19 cellular contexts compared by ENCODE assay signal in the genomic region with DNA sequence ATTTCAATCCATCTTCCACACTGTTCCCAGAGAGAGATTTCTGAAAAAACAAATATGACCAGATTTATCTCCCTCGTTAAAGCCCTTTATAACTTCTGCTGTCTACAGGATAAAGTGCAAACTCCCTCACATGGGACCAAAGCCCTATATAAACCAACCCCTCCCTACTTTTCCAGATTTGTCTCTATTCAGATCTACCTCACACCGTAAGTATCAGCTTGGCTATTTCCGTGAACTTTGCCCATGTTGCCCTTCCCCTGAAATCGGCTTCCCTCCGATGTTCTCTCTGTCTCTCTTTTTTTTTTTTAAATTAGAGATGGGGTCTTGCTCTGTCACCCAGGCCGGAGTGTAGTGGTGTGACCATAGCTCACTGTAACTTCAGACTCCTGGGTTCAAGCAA. TPM values are rescaled to one million over a fixed set of nuclear protein-coding genes. Genes with fewer than 3 reads are reported as not detected.
DNase-seq lines count a peak whose midpoint lies in the region; ATAC-seq, FAIRE-seq and TF ChIP-seq lines count a peak whose summit lies in the region.
"Had no signal": no experiment of that assay in that cellular context is flagged by ENCODE, and none has a peak within 500 bp of the region (broad histone marks: within the 10 kb centered on the region; RNA-seq: fewer than 3 reads in every experiment).

No MANE protein-coding gene starts in this region.

- no peaks in the 10 kb centered on the region for H3K36me3 ChIP-seq in HepG2 (replicated peaks in 1 of 2; ENCODE audit: control insufficient read depth in 1 of 2, insufficient read depth in 2 of 2, low read length in 2 of 2)
- no peaks in the 10 kb centered on the region for H3K36me3 ChIP-seq in right lobe of liver
- H3K36me3 ChIP-seq in mucosa of descending colon (ENCODE audit: low read depth): no peaks in the 10 kb centered on the region
- H3K36me3 ChIP-seq in small intestine (ENCODE audit: control insufficient read depth in 2 of 2, insufficient read depth in 2 of 2, low read length in 2 of 2): no peaks in the 10 kb centered on the region
- H3K36me3 ChIP-seq: BLaER1 had no signal

- H2AFZ ChIP-seq in HepG2 (ENCODE audit: low read length): no peak overlapping the region

- intact Hi-C loops in HepG2 (cut with micrococcal nuclease; ENCODE audit: unreplicated experiment) (loop anchor here (10.0 kb wide), 1 partner anchor 217 kb away; no protein-coding TSS in a partner anchor), right lobe of liver (cut with DNase I) (loop anchor here in 1 of 2 donors (5.0 kb wide), 1 partner anchor 209 kb away; no protein-coding TSS in a partner anchor), mucosa of descending colon (cut with DNase I, micrococcal nuclease) (loop anchor here in 1 of 2 donors (10.0 kb wide), 1 partner anchor 193 kb away; a partner anchor contains a TSS)

- H3K79me2 ChIP-seq in HepG2 (ENCODE audit: insufficient read depth, low read length): no peaks in the 10 kb centered on the region

- H4K20me1 ChIP-seq in HepG2 (ENCODE audit: insufficient read depth, low read length): no peaks in the 10 kb centered on the region
- H4K20me1 ChIP-seq: BLaER1 had no signal

- peaks cover 42% of the 10 kb centered on the region for H3K4me1 ChIP-seq in HepG2 (ENCODE audit: insufficient read depth, low read length)
- peaks cover 0 to 13% (median 0%) of the 10 kb centered on the region in 4 donors for H3K4me1 ChIP-seq in right lobe of liver
- H3K4me1 ChIP-seq in mucosa of descending colon (ENCODE audit: low read depth): peaks cover 28% of the 10 kb centered on the region
- no peaks in the 10 kb centered on the region for H3K4me1 ChIP-seq in small intestine (ENCODE audit: control insufficient read depth in 2 of 2, insufficient read depth in 1 of 2, low read depth in 1 of 2, low read length in 1 of 2)

- CTCF ChIA-PET in HepG2 (lab: Yijun Ruan, JAX; ENCODE audit: low intra/inter-chr PET ratio, low total read pairs): no interaction called here

- TF ChIP-seq RAD21 in HepG2 (CRISPR knock-in tag; IDR thresholded peaks at IDR 0.05): no peak

- WGBS in HepG2 (ENCODE audit: low lambda C conversion rate): 11% methylated on average over 6 of the region's 6 CpGs
- WGBS in right lobe of liver (ENCODE audit: insufficient coverage, low coverage, low lambda C conversion rate, missing lambda C conversion rate): 64% methylated on average over 6 of the region's 6 CpGs
- WGBS in small intestine, 3 donors: 31 to 68% (median 42%) methylated on average over 6 of the region's 6 CpGs

- peak overlapping the region; percentile 45 for H3K4me2 ChIP-seq in HepG2 (ENCODE audit: low read depth, low read length)
- H3K4me2 ChIP-seq: BLaER1 had no signal

- H3K27me3 ChIP-seq in HepG2 (ENCODE audit: control insufficient read depth in 1 of 2, insufficient read depth in 2 of 2, low read length in 2 of 2): no peaks in the 10 kb centered on the region
- no peaks in the 10 kb centered on the region for H3K27me3 ChIP-seq in right lobe of liver
- H3K27me3 ChIP-seq in small intestine (ENCODE audit: control insufficient read depth in 2 of 2, insufficient read depth in 2 of 2, low read length in 2 of 2): no peaks in the 10 kb centered on the region
- H3K27me3 ChIP-seq: BLaER1 had no signal

- ATAC-seq in HepG2 (no peak), right lobe of liver (no peak), mucosa of descending colon (peak; percentile 80), HG03045 (IDR thresholded peaks at IDR 0.05; ENCODE audit: unreplicated experiment) (no peak), HG02798 (IDR thresholded peaks at IDR 0.05; ENCODE audit: poor library complexity, unreplicated experiment) (no peak)
- ATAC-seq: HCT116 had no signal

- DNase-seq in HepG2 (ENCODE audit: low spot score) (no peak), right lobe of liver (no peak), mucosa of descending colon (peak in 1 of 3 donors; percentile 51), small intestine (peak; percentile 43), SHP77 treated with DMSO at 0.1 percent for 48 hours (lab: John Stamatoyannopoulos, UW) (no peak)
- DNase-seq: 8988T; CD4-positive, alpha-beta memory T cell; DMS153; DMS79 treated with DMSO at 0.1 percent for 48 hours; GF-D8; GOT3; H7; HFFc6; IMR-90 had no signal

- H3K9ac ChIP-seq in HepG2 (ENCODE audit: insufficient read depth, low read depth, low read length): no peak overlapping the region
- H3K9ac ChIP-seq: BLaER1 had no signal

- TF ChIP-seq CTCF in HepG2 (CRISPR knock-in tag; IDR thresholded peaks at IDR 0.05) (no peak), right lobe of liver (IDR thresholded peaks at IDR 0.05) (no peak), mucosa of descending colon (IDR thresholded peaks at IDR 0.05) (no peak)

- no peak for FAIRE-seq in HepG2 (lab: Jason Lieb, UNC)
- FAIRE-seq in small intestine (lab: Jason Lieb, UNC): no peak

- H3K27ac ChIP-seq in HepG2 (ENCODE audit: extremely low read length, insufficient read depth, low read length): no peak overlapping the region
- H3K27ac ChIP-seq in right lobe of liver: no peak overlapping the region
- no peak overlapping the region for H3K27ac ChIP-seq in small intestine (ENCODE audit: low read depth in 1 of 2, low read length in 1 of 2)
- H3K27ac ChIP-seq: BLaER1, HL-60 had no signal

- H3K4me3 ChIP-seq in HepG2 (replicated peaks in 1 of 3; ENCODE audit: insufficient read depth in 1 of 3, low read depth in 2 of 3, low read length in 3 of 3): no peak overlapping the region
- H3K4me3 ChIP-seq in right lobe of liver: no peak overlapping the region
- H3K4me3 ChIP-seq in mucosa of descending colon: no peak overlapping the region
- H3K4me3 ChIP-seq in small intestine (ENCODE audit: low read depth in 1 of 2, low read length in 2 of 2): no peak overlapping the region
- H3K4me3 ChIP-seq: BLaER1 had no signal

- in situ Hi-C loops in HepG2 (cut with HindIII; ENCODE audit: extremely low pct_ligation_motif_present, low pct_unique_long_range_greater_than_20kb): no loop called here

- H3K9me3 ChIP-seq in HepG2 (ENCODE audit: low read length): no peaks in the 10 kb centered on the region
- no peaks in the 10 kb centered on the region for H3K9me3 ChIP-seq in right lobe of liver
- H3K9me3 ChIP-seq in mucosa of descending colon: no peaks in the 10 kb centered on the region
- H3K9me3 ChIP-seq in small intestine (ENCODE audit: control insufficient read depth, low read depth): no peaks in the 10 kb centered on the region
- H3K9me3 ChIP-seq: BLaER1 had no signal

- POLR2A ChIA-PET in HepG2 (lab: Yijun Ruan, JAX): no interaction called here

- TF ChIP-seq POLR2A in HepG2 (IDR thresholded peaks at IDR 0.05; ENCODE audit: insufficient read depth in 1 of 2, low read depth in 2 of 2, low read length in 2 of 2) (no peak), right lobe of liver (IDR thresholded peaks at IDR 0.05) (no peak)

- TF ChIP-seq EP300 in HepG2 (IDR thresholded peaks at IDR 0.05; ENCODE audit: low read depth in 2 of 2, low read length in 2 of 2): no peak
- no peak for TF ChIP-seq EP300 in HepG2 (CRISPR knock-in tag; IDR thresholded peaks at IDR 0.05; ENCODE audit: borderline replicate concordance)

- BruUV-seq in HepG2 (replicated peaks; lab: Mats Ljungman, UMichigan): no TSS peak

TF ChIP-seq in HepG2, 621 proteins besides CTCF, POLR2A, EP300 and RAD21:
- TF ChIP-seq ZIK1 (CRISPR knock-in tag; IDR thresholded peaks at IDR 0.05; ENCODE audit: borderline replicate concordance, low read depth) (no peak), GFI1 (CRISPR knock-in tag; IDR thresholded peaks at IDR 0.05; ENCODE audit: borderline replicate concordance) (0 out of 2 replicates have a peak, but pooled peaks have one; percentile 42), ZNF749 (CRISPR knock-in tag; IDR thresholded peaks at IDR 0.05; ENCODE audit: borderline replicate concordance) (no peak)
TF ChIP-seq in HepG2: peak in this region for 1.

RNA-seq across cellular contexts. Expression of a gene that starts 12.1 kb away (rescaled TPM):
- total RNA-seq in HepG2 (2016; rRNA removed; fragmentation: Illumina TruSeq; extraction: Trizol) (30.5 and 30.6 TPM in 2 replicates), right lobe of liver (10 to 100 TPM; 27.5 to 51.4 (median 41.3) TPM), mucosa of descending colon (10 to 100 TPM; 35.1 to 49.2 (median 44.0) TPM)
- total RNA-seq in HepG2 (2016; cell fraction: cytosol; rRNA removed; fragmentation: Illumina TruSeq; extraction: Trizol; ENCODE audit: low read depth): 3.0 and 3.3 TPM in 2 replicates
- total RNA-seq in HepG2 (2016; cell fraction: insoluble cytoplasmic fraction; rRNA removed; fragmentation: Illumina TruSeq; extraction: Trizol): 29.7 and 31.0 TPM in 2 replicates
- 17.3 and 20.5 TPM in 2 replicates for total RNA-seq in HepG2 (2016; cell fraction: membrane; rRNA removed; fragmentation: Illumina TruSeq; extraction: Trizol)
- total RNA-seq in HepG2 (2016; cell fraction: nucleus; rRNA removed; fragmentation: Illumina TruSeq; extraction: Trizol): 40.8 and 45.3 TPM in 2 replicates
- polyA plus RNA-seq in HepG2 (2011; rRNA removed) (26.8 and 34.3 TPM in 2 replicates), small intestine (10 to 100 TPM in 1 of 3 donors, 1 to 10 TPM in 2; 5.1 to 10.6 (median 7.6) TPM)
- 10.2 and 16.1 TPM in 2 replicates for polyA plus RNA-seq in HepG2 (2011; cell fraction: cytosol; rRNA removed)
- polyA plus RNA-seq in HepG2 (2011; cell fraction: nucleus; rRNA removed): 20.7 and 23.0 TPM in 2 replicates
- polyA plus RNA-seq in HepG2 (2012): 26.2 and 26.3 TPM in 2 replicates
- 3.3 and 3.4 TPM in 2 replicates for polyA plus RNA-seq in HepG2 (2016; cell fraction: cytosol; fragmentation: Illumina TruSeq; extraction: Trizol; ENCODE audit: low read depth)
- polyA plus RNA-seq in HepG2 (2016; cell fraction: insoluble cytoplasmic fraction; fragmentation: Illumina TruSeq; extraction: Trizol; ENCODE audit: low read depth): 34.2 and 34.3 TPM in 2 replicates
- polyA plus RNA-seq in HepG2 (2016; cell fraction: membrane; fragmentation: Illumina TruSeq; extraction: Trizol; ENCODE audit: low read depth): 11.2 and 13.0 TPM in 2 replicates
- 62.0 and 64.0 TPM in 2 replicates for polyA plus RNA-seq in HepG2 (2016; cell fraction: nucleus; fragmentation: Illumina TruSeq; extraction: Trizol; ENCODE audit: insufficient read depth, low read depth)
- polyA minus RNA-seq in HepG2 (2011; rRNA and poly(A)+ RNA removed; ENCODE audit: low replicate concordance): 3.3 and 10.1 TPM in 2 replicates
- polyA minus RNA-seq in HepG2 (2011; cell fraction: cytosol; rRNA and poly(A)+ RNA removed): 26.5 and 26.9 TPM in 2 replicates
- polyA minus RNA-seq in HepG2 (2011; cell fraction: nucleus; rRNA and poly(A)+ RNA removed): 27.8 and 28.6 TPM in 2 replicates
